In genomic region chr9:127960410-127961165, GRCh38 we compare ENCODE assay signal across 9 cellular contexts. TPM values are rescaled to one million over a fixed set of nuclear protein-coding genes. Genes with fewer than 3 reads are reported as not detected.
DNase-seq lines count a peak whose midpoint lies in the region; ATAC-seq lines count a peak whose summit lies in the region.
"Had no signal": no experiment of that assay in that cellular context is flagged by ENCODE, and none has a peak within 500 bp of the region (broad histone marks: within the 10 kb centered on the region; RNA-seq: fewer than 3 reads in every experiment).

No MANE protein-coding gene starts in this region.

- peak overlapping the region; percentile 62 for H3K27ac Mint-ChIP-seq in activated CD4-positive, alpha-beta T cell treated with anti-CD3 and anti-CD28 coated beads, Interleukin-2, amount 10 ng/mL, durations not matched to agents 24 days and 14 days
- H3K27ac Mint-ChIP-seq in activated T-helper 17 cell treated with anti-CD3 and anti-CD28 coated beads, Interleukin-2, amount 50 U/mL, for 72 hours, result peak overlapping the region; percentile 86

- no peaks in the 10 kb centered on the region for H3K9me3 Mint-ChIP-seq in activated CD4-positive, alpha-beta T cell treated with anti-CD3 and anti-CD28 coated beads, Interleukin-2, amount 10 ng/mL, durations not matched to agents 24 days and 14 days
- H3K9me3 Mint-ChIP-seq in activated T-helper 17 cell treated with anti-CD3 and anti-CD28 coated beads, Interleukin-2, amount 50 U/mL, for 72 hours, result no peaks in the 10 kb centered on the region

- no peaks in the 10 kb centered on the region for H3K27me3 Mint-ChIP-seq in activated CD4-positive, alpha-beta T cell treated with anti-CD3 and anti-CD28 coated beads, Interleukin-2, amount 10 ng/mL, durations not matched to agents 24 days and 14 days
- H3K27me3 Mint-ChIP-seq in activated T-helper 17 cell treated with anti-CD3 and anti-CD28 coated beads, Interleukin-2, amount 50 U/mL, for 72 hours, result no peaks in the 10 kb centered on the region

- H3K27me3 ChIP-seq in layer of hippocampus (ENCODE audit: control insufficient read depth, insufficient read depth, low read length), result no peaks in the 10 kb centered on the region

- no peak for DNase-seq in activated CD4-positive, alpha-beta T cell treated with anti-CD3 and anti-CD28 coated beads, Interleukin-2, amount 10 ng/mL, durations not matched to agents 24 days and 14 days
- no peak for DNase-seq in activated CD4-positive, alpha-beta T cell treated with anti-CD3 and anti-CD28 coated beads for 48 hours
- DNase-seq in anterior cingulate cortex (lab: John Stamatoyannopoulos, UW), result no peak
- DNase-seq: activated effector memory CD4-positive, alpha-beta T cell treated with Interleukin-2 at 50 U/mL for 16 hours had no signal

- H3K4me3 Mint-ChIP-seq in activated CD4-positive, alpha-beta T cell treated with anti-CD3 and anti-CD28 coated beads, Interleukin-2, amount 10 ng/mL, durations not matched to agents 24 days and 14 days, result peak overlapping the region; percentile 6
- H3K4me3 Mint-ChIP-seq in activated T-helper 17 cell treated with anti-CD3 and anti-CD28 coated beads, Interleukin-2, amount 50 U/mL, for 72 hours, result peak overlapping the region; percentile 96

- ATAC-seq in activated T-helper 17 cell treated with anti-CD3 and anti-CD28 coated beads, Interleukin-2, amount 50 U/mL, for 72 hours (replicated peaks), result no peak
- ATAC-seq in GM18867 (IDR thresholded peaks at IDR 0.05; ENCODE audit: unreplicated experiment) (no peak), GM21360 (IDR thresholded peaks at IDR 0.05; ENCODE audit: unreplicated experiment) (no peak)

- intact Hi-C loops in activated CD4-positive, alpha-beta T cell treated with anti-CD3 and anti-CD28 coated beads, Interleukin-2, amount 10 ng/mL, durations not matched to agents 24 days and 14 days (cut with micrococcal nuclease), result no loop called here

- peaks cover 78% of the 10 kb centered on the region for H3K4me1 Mint-ChIP-seq in activated CD4-positive, alpha-beta T cell treated with anti-CD3 and anti-CD28 coated beads, Interleukin-2, amount 10 ng/mL, durations not matched to agents 24 days and 14 days
- peaks cover 41% of the 10 kb centered on the region for H3K4me1 Mint-ChIP-seq in activated T-helper 17 cell treated with anti-CD3 and anti-CD28 coated beads, Interleukin-2, amount 50 U/mL, for 72 hours

- H3K36me3 Mint-ChIP-seq in activated CD4-positive, alpha-beta T cell treated with anti-CD3 and anti-CD28 coated beads, Interleukin-2, amount 10 ng/mL, durations not matched to agents 24 days and 14 days (ENCODE audit: low read depth), result peaks cover 44% of the 10 kb centered on the region
- H3K36me3 Mint-ChIP-seq in activated T-helper 17 cell treated with anti-CD3 and anti-CD28 coated beads, Interleukin-2, amount 50 U/mL, for 72 hours (ENCODE audit: low read depth), result peaks cover 5% of the 10 kb centered on the region

- H3K27ac ChIP-seq in layer of hippocampus (ENCODE audit: low read depth, low read length) (peak overlapping the region; percentile 66), temporal lobe (ENCODE audit: low read depth, low read length) (peak overlapping the region; percentile 78)

RNA-seq across cellular contexts. Expression of gene EEIG1, which starts 20.2 kb away (rescaled TPM):
- 56.1 and 64.4 TPM in 2 replicates for total RNA-seq in activated CD4-positive, alpha-beta T cell treated with anti-CD3 and anti-CD28 coated beads, Interleukin-2, amount 10 ng/mL, durations not matched to agents 24 days and 14 days
- total RNA-seq in activated T-helper 17 cell treated with anti-CD3 and anti-CD28 coated beads, Interleukin-2, amount 50 U/mL, for 72 hours, result 10 to 100 TPM; 29.6 to 37.8 TPM
- total RNA-seq in temporal lobe, result 5.2 TPM

RNA-seq across cellular contexts. Expression of gene DPM2, which starts 22.9 kb away (rescaled TPM):
- 62.7 and 65.1 TPM in 2 replicates for total RNA-seq in activated CD4-positive, alpha-beta T cell treated with anti-CD3 and anti-CD28 coated beads, Interleukin-2, amount 10 ng/mL, durations not matched to agents 24 days and 14 days
- total RNA-seq in activated T-helper 17 cell treated with anti-CD3 and anti-CD28 coated beads, Interleukin-2, amount 50 U/mL, for 72 hours, result 10 to 100 TPM; 29.4 to 54.5 TPM
- 10.1 TPM for total RNA-seq in temporal lobe

RNA-seq across cellular contexts. Expression of gene PIP5KL1, which starts 30.0 kb away (rescaled TPM):
- total RNA-seq in activated CD4-positive, alpha-beta T cell treated with anti-CD3 and anti-CD28 coated beads, Interleukin-2, amount 10 ng/mL, durations not matched to agents 24 days and 14 days, result 0.89 and 0.90 TPM in 2 replicates
- total RNA-seq in activated T-helper 17 cell treated with anti-CD3 and anti-CD28 coated beads, Interleukin-2, amount 50 U/mL, for 72 hours, result 1 to 10 TPM; 2.6 to 3.7 TPM
- 1.2 TPM for total RNA-seq in temporal lobe

RNA-seq across cellular contexts. Expression of gene ST6GALNAC4, which starts 43.7 kb away (rescaled TPM):
- 28.0 and 28.3 TPM in 2 replicates for total RNA-seq in activated CD4-positive, alpha-beta T cell treated with anti-CD3 and anti-CD28 coated beads, Interleukin-2, amount 10 ng/mL, durations not matched to agents 24 days and 14 days
- total RNA-seq in activated T-helper 17 cell treated with anti-CD3 and anti-CD28 coated beads, Interleukin-2, amount 50 U/mL, for 72 hours, result 10 to 100 TPM; 19.6 to 19.8 TPM
- 7.4 TPM for total RNA-seq in temporal lobe
